8 cellular contexts compared by ENCODE assay signal in the genomic region with DNA sequence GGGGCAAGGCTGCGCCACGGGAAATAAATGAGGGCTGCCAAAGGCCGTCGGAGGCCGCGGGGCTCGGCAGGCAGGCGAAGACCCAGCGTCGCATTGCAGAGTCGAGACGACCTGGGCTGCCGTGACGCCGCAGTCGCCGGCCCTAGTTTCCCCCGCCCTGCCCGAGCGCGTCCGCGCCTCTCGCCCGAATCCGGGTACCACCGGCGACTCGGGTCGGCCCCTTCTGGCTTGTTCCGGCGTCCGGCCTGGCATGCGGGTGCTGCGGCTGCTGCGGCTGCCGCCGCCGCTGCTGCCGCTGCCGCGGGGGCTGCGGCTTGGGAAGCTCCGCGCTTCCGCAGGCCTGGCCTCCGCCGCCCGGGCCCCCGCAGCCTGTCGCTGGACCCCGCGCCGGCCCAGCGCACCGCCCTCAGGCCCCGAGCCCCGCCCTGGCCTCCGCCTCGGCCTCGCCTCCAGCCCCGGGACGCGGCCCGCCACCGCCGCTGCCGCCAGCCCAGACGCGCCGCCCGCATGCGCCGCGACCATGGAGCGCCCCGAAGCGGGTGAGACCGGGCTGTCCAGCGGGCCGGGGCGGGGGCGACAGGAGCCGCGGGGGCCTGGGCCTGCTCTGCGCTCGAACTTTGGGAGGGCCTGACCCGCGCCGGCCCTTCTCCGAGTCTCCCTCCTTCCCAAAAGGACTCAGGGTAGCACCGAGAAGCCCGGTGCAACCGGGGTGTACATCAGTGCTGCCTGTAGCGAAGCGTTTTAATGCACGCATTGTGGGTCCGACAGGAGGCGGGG. TPM values are rescaled to one million over a fixed set of nuclear protein-coding genes. Genes with fewer than 3 reads are reported as not detected.
DNase-seq lines count a peak whose midpoint lies in the region; ATAC-seq, FAIRE-seq and TF ChIP-seq lines count a peak whose summit lies in the region.

AKAP7 (plus strand) TSS at position 224 of the 777 bp plus-strand sequence; CDS start at position 521, 297 bp downstream.

- H3K36me3 ChIP-seq in ACC112 (ENCODE audit: insufficient read depth, low read length), result no peaks in the 10 kb centered on the region

- H3K27ac Mint-ChIP-seq in natural killer cell treated with Interleukin-12 subunit alpha and Interleukin-12 subunit beta and Interleukin-15 and Interleukin-18, amount 100 ng/mL, for 72 hours, result peak within 1 kb of the TSS; percentile 93 to 99

- no peaks in the 10 kb centered on the region for H3K9me3 Mint-ChIP-seq in natural killer cell treated with Interleukin-12 subunit alpha and Interleukin-12 subunit beta and Interleukin-15 and Interleukin-18, amount 100 ng/mL, for 72 hours

- peaks cover 3% of the 10 kb centered on the region for H3K79me2 ChIP-seq in ACC112 (ENCODE audit: control insufficient read depth, insufficient read depth, low read length, unreplicated experiment)

- peak within 1 kb of the TSS; percentile 99 for H3K4me3 Mint-ChIP-seq in natural killer cell treated with Interleukin-12 subunit alpha and Interleukin-12 subunit beta and Interleukin-15 and Interleukin-18, amount 100 ng/mL, for 72 hours

- H3K4me1 Mint-ChIP-seq in natural killer cell treated with Interleukin-12 subunit alpha and Interleukin-12 subunit beta and Interleukin-15 and Interleukin-18, amount 100 ng/mL, for 72 hours (ENCODE audit: low read depth in 2 of 2), result peaks cover 23 to 28% of the 10 kb centered on the region in 2 donors

- peak within 1 kb of the TSS; percentile 95 for H2AFZ ChIP-seq in ACC112 (ENCODE audit: low read length, unreplicated experiment)

- ATAC-seq in GM18867 (IDR thresholded peaks at IDR 0.05; ENCODE audit: unreplicated experiment) (peak; percentile 86), HG03066 (IDR thresholded peaks at IDR 0.05; ENCODE audit: low read depth, unreplicated experiment) (peak; percentile 68)
- ATAC-seq in natural killer cell treated with Interleukin-12 subunit alpha and Interleukin-12 subunit beta and Interleukin-15 and Interleukin-18, amount 100 ng/mL, for 72 hours, result peak; percentile 90 to 93
- ATAC-seq in stimulated activated naive CD8-positive, alpha-beta T cell treated with anti-CD3 and anti-CD28 coated beads, Interleukin-15, Interleukin-2, amounts not matched to agents 100 U/mL and 50 U/mL, for 24 hours, result peak; percentile 82

- peaks cover 6% of the 10 kb centered on the region for H3K4me1 ChIP-seq in ACC112 (ENCODE audit: control insufficient read depth, insufficient read depth, low read length, unreplicated experiment)

- peak within 1 kb of the TSS; percentile 81 for H3K27ac ChIP-seq in ACC112 (ENCODE audit: low read depth, low read length)

- H3K4me3 ChIP-seq in ACC112 (ENCODE audit: low read depth, low read length) (peak within 1 kb of the TSS; percentile 92), fibroblast of the aortic adventitia (ENCODE audit: low read depth, low read length) (peak within 1 kb of the TSS; percentile 68)

- H3K36me3 Mint-ChIP-seq in natural killer cell treated with Interleukin-12 subunit alpha and Interleukin-12 subunit beta and Interleukin-15 and Interleukin-18, amount 100 ng/mL, for 72 hours, result no peaks in the 10 kb centered on the region

- peaks cover 0 to 3% of the 10 kb centered on the region in 2 donors for H3K27me3 Mint-ChIP-seq in natural killer cell treated with Interleukin-12 subunit alpha and Interleukin-12 subunit beta and Interleukin-15 and Interleukin-18, amount 100 ng/mL, for 72 hours

- FAIRE-seq in RCC 7860 (lab: Jason Lieb, UNC), result no peak

- no peak for TF ChIP-seq CTCF in fibroblast of the aortic adventitia (IDR thresholded peaks at IDR 0.05; ENCODE audit: insufficient read depth, low read length)

- DNase-seq in RCC 7860 (ENCODE audit: low spot score), result peak; percentile 40
- DNase-seq in activated effector memory CD4-positive, alpha-beta T cell treated with anti-CD3 and anti-CD28 coated beads, Interleukin-2, amount 50 U/mL, for 16 hours, result peak; percentile 78
- DNase-seq in fibroblast of the aortic adventitia (ENCODE audit: low read depth), result peak; percentile 49
- DNase-seq in natural killer cell treated with Interleukin-12 subunit alpha and Interleukin-12 subunit beta and Interleukin-15 and Interleukin-18, amount 100 ng/mL, for 72 hours (ENCODE audit: low spot score), result peak; percentile 79
- DNase-seq in stimulated activated naive CD8-positive, alpha-beta T cell treated with anti-CD3 and anti-CD28 coated beads, Interleukin-15, Interleukin-2, amounts not matched to agents 100 U/mL and 50 U/mL, for 24 hours, result peak; percentile 73

- no peaks in the 10 kb centered on the region for H3K27me3 ChIP-seq in ACC112 (ENCODE audit: insufficient read depth, low read length)

RNA-seq across cellular contexts. Expression of gene AKAP7, which starts in this region (rescaled TPM):
- total RNA-seq in fibroblast of the aortic adventitia (ENCODE audit: low replicate concordance), result 5.4 and 27.9 TPM in 2 replicates
- total RNA-seq in natural killer cell treated with Interleukin-12 subunit alpha and Interleukin-12 subunit beta and Interleukin-15 and Interleukin-18, amount 100 ng/mL, for 72 hours, result 1 to 10 TPM; 4.2 to 7.7 TPM

Comparison
In these comparisons a context has a peak if more than half of its experiments do, and no peak if none do; other contexts are left out.
1. Peak in every context shown above with its lines: DNase-seq, ATAC-seq, H3K4me3 ChIP-seq and H3K27ac ChIP-seq.